In genomic region chr14:77390188-77390587, GRCh38 we compare ENCODE assay signal across 30 cellular contexts. TPM values are rescaled to one million over a fixed set of nuclear protein-coding genes. Genes with fewer than 3 reads are reported as not detected.
"Had no signal": no experiment of that assay in that cellular context is flagged by ENCODE, and none has a peak within 500 bp of the region (broad histone marks: within the 10 kb centered on the region; RNA-seq: fewer than 3 reads in every experiment).

No MANE protein-coding gene starts in this region.

- ATAC-seq: activated CD8-positive, alpha-beta T cell treated with anti-CD3 and anti-CD28 coated beads, Interleukin-2, amount 10 ng/mL, durations not matched to agents 7 days and 5 days; Panc1 had no signal

- H3K9me3 ChIP-seq: ascending aorta, SJCRH30 had no signal

- H3K9me3 Mint-ChIP-seq: activated CD4-positive, alpha-beta T cell treated with anti-CD3 and anti-CD28 coated beads, Interleukin-2, amount 10 ng/mL, durations not matched to agents 7 days and 5 days; activated naive CD4-positive, alpha-beta T cell treated with anti-CD3 and anti-CD28 coated beads, Interleukin-2, amount 50 U/mL, for 24 hours; activated naive CD8-positive, alpha-beta T cell treated with anti-CD3 and anti-CD28 coated beads, Interleukin-2, amount 10 ng/mL, durations not matched to agents 7 days and 5 days; activated T-cell treated with anti-CD3 and anti-CD28 coated beads, Interleukin-2, amount 50 U/mL, for 24 hours; activated T-helper 2 cell treated with anti-CD3 and anti-CD28 coated beads, Interferon-gamma antibody, Interleukin-2, Interleukin-4, amounts not matched to agents 10 μg/mL and 5 μg/mL and 100 μg/mL, durations not matched to agents 14 hours and 24 hours and 36 hours; central memory CD8-positive, alpha-beta T cell had no signal

- H3K4me3 ChIP-seq: ascending aorta, cardiac muscle cell, SJCRH30, SK-N-MC had no signal

- H3K36me3 Mint-ChIP-seq: activated naive CD4-positive, alpha-beta T cell treated with anti-CD3 and anti-CD28 coated beads, Interleukin-2, amount 50 U/mL, for 24 hours; activated naive CD8-positive, alpha-beta T cell treated with anti-CD3 and anti-CD28 coated beads, Interleukin-2, amount 10 ng/mL, durations not matched to agents 7 days and 5 days had no signal

- H3K4me3 Mint-ChIP-seq: activated CD4-positive, alpha-beta T cell treated with anti-CD3 and anti-CD28 coated beads, Interleukin-2, amount 10 ng/mL, durations not matched to agents 7 days and 5 days; activated CD8-positive, alpha-beta T cell treated with anti-CD3 and anti-CD28 coated beads, Interleukin-2, amount 10 ng/mL, durations not matched to agents 7 days and 5 days; activated naive CD4-positive, alpha-beta T cell treated with anti-CD3 and anti-CD28 coated beads, Interleukin-2, amount 50 U/mL, for 24 hours; activated naive CD8-positive, alpha-beta T cell treated with anti-CD3 and anti-CD28 coated beads, Interleukin-2, amount 10 ng/mL, durations not matched to agents 7 days and 5 days; activated T-cell treated with anti-CD3 and anti-CD28 coated beads, Interleukin-2, amount 50 U/mL, for 24 hours; central memory CD8-positive, alpha-beta T cell had no signal

- H3K27me3 ChIP-seq: ascending aorta, cardiac muscle cell, SJCRH30 had no signal

- H3K4me1 ChIP-seq: ascending aorta had no signal

- H3K27ac ChIP-seq: ascending aorta, cardiac muscle cell, SK-N-MC, WERI-Rb-1 had no signal

- DNase-seq: activated CD4-positive, alpha-beta T cell treated with anti-CD3 and anti-CD28 coated beads, Interleukin-2, amount 10 ng/mL, durations not matched to agents 7 days and 5 days; activated CD4-positive, alpha-beta T cell treated with anti-CD3 and anti-CD28 coated beads, Interleukin-2, amount 50 U/mL, for 48 hours; activated CD8-positive, alpha-beta T cell treated with anti-CD3 and anti-CD28 coated beads, Interleukin-2, amount 10 ng/mL, durations not matched to agents 7 days and 5 days; activated gamma-delta T cell; activated naive CD4-positive, alpha-beta T cell treated with Interleukin-2 at 50 U/mL for 16 hours; activated naive CD8-positive, alpha-beta T cell treated with anti-CD3 and anti-CD28 coated beads, Interleukin-2, amount 10 ng/mL, durations not matched to agents 7 days and 5 days; activated T-cell treated with anti-CD3 and anti-CD28 coated beads, Interleukin-2, amount 50 U/mL, for 24 hours; amygdala; Kasumi-1; MM.1S; MV-4-11; NCI-H1092; NCI-H1436 treated with DMSO at 0.1 percent for 48 hours; NCI-H1694 treated with DMSO at 0.1 percent for 48 hours; NCI-H2029; NCI-H345; NCI-H524 treated with DMSO at 0.1 percent for 48 hours; SHP77; SJCRH30; T1000; WERI-Rb-1 had no signal

- H3K36me3 ChIP-seq: ascending aorta, cardiac muscle cell, SJCRH30, WERI-Rb-1 had no signal

- H3K4me1 Mint-ChIP-seq: activated CD4-positive, alpha-beta T cell treated with anti-CD3 and anti-CD28 coated beads, Interleukin-2, amount 10 ng/mL, durations not matched to agents 7 days and 5 days; activated naive CD4-positive, alpha-beta T cell treated with anti-CD3 and anti-CD28 coated beads, Interleukin-2, amount 50 U/mL, for 24 hours; activated naive CD8-positive, alpha-beta T cell treated with anti-CD3 and anti-CD28 coated beads, Interleukin-2, amount 10 ng/mL, durations not matched to agents 7 days and 5 days; central memory CD8-positive, alpha-beta T cell had no signal

- H3K27ac Mint-ChIP-seq: activated CD4-positive, alpha-beta T cell treated with anti-CD3 and anti-CD28 coated beads, Interleukin-2, amount 10 ng/mL, durations not matched to agents 7 days and 5 days; activated CD8-positive, alpha-beta T cell treated with anti-CD3 and anti-CD28 coated beads, Interleukin-2, amount 10 ng/mL, durations not matched to agents 7 days and 5 days; activated naive CD8-positive, alpha-beta T cell treated with anti-CD3 and anti-CD28 coated beads, Interleukin-2, amount 10 ng/mL, durations not matched to agents 7 days and 5 days; activated T-cell treated with anti-CD3 and anti-CD28 coated beads, Interleukin-2, amount 50 U/mL, for 24 hours; activated T-helper 2 cell treated with anti-CD3 and anti-CD28 coated beads, Interferon-gamma antibody, Interleukin-2, Interleukin-4, amounts not matched to agents 10 μg/mL and 5 μg/mL and 100 μg/mL, durations not matched to agents 14 hours and 24 hours and 36 hours had no signal

RNA-seq across cellular contexts. Expression of gene SAMD15, which starts 13.0 kb away (rescaled TPM):
- total RNA-seq: activated naive CD8-positive, alpha-beta T cell treated with anti-CD3 and anti-CD28 coated beads, Interleukin-2, amount 10 ng/mL, durations not matched to agents 7 days and 5 days; ascending aorta; T-helper 1 cell treated with Interleukin-12 subunit alpha and Interleukin-12 subunit beta and Interleukin-4 antibody, amounts not matched to agents 30 ng/mL and 1 ng/mL, for 36 hours had no signal

RNA-seq across cellular contexts. Expression of gene NOXRED1, which starts 33.1 kb away (rescaled TPM):
- total RNA-seq: ascending aorta, RPMI7951 had no signal
- polyA plus RNA-seq: cardiac muscle cell had no signal
